Comparison of ENCODE assay signal across 3 cellular contexts in genomic region chr10:50397312-50398140, GRCh38.
TF ChIP-seq lines count a peak whose summit lies in the region.

No MANE protein-coding gene starts in this region.

TF ChIP-seq in SK-N-SH, 30 proteins besides CTCF, POLR2A, EP300 and RAD21 (continued from another document):
- TF ChIP-seq USF2 (IDR thresholded peaks at IDR 0.05; ENCODE audit: borderline replicate concordance, low read depth, low read length) (no peak), RXRA (IDR thresholded peaks at IDR 0.05; ENCODE audit: borderline replicate concordance, low read depth) (no peak), JUND (IDR thresholded peaks at IDR 0.05) (no peak), RCOR1 (IDR thresholded peaks at IDR 0.05; ENCODE audit: low read length) (no peak)

TF ChIP-seq in SK-N-SH treated with all-trans-retinoic acid at 6 μM for 48 hours, 23 proteins besides CTCF, POLR2A, EP300 and RAD21:
- TF ChIP-seq POU6F1 (CRISPR knock-in tag; IDR thresholded peaks at IDR 0.05; ENCODE audit: borderline replicate concordance, low read depth) = no peak

TF ChIP-seq in IMR-90, 13 proteins besides CTCF, POLR2A, EP300 and RAD21 (continued from another document):
- TF ChIP-seq RCOR1 (IDR thresholded peaks at IDR 0.05; ENCODE audit: insufficient replicate concordance, low read length) (no peak), ELK1 (IDR thresholded peaks at IDR 0.05; ENCODE audit: borderline replicate concordance, low read depth, low read length) (no peak), CHD1 (IDR thresholded peaks at IDR 0.05; ENCODE audit: low read depth, low read length) (no peak), BHLHE40 (IDR thresholded peaks at IDR 0.05; ENCODE audit: low read depth, low read length) (no peak), MXI1 (IDR thresholded peaks at IDR 0.05; ENCODE audit: borderline replicate concordance, low read depth, low read length) (no peak), MAZ (IDR thresholded peaks at IDR 0.05; ENCODE audit: borderline replicate concordance, low read depth, low read length) (no peak)
